In genomic region chr2:85746313-85747004, GRCh38 we compare ENCODE assay signal across 26 cellular contexts. TPM values are rescaled to one million over a fixed set of nuclear protein-coding genes. Genes with fewer than 3 reads are reported as not detected.
A peak's percentile ranks its signal among the peaks of the same experiment; 100 is the strongest.
DNase-seq lines count a peak whose midpoint lies in the region; ATAC-seq, FAIRE-seq and TF ChIP-seq lines count a peak whose summit lies in the region.
"Had no signal": no experiment of that assay in that cellular context is flagged by ENCODE, and none has a peak within 500 bp of the region (broad histone marks: within the 10 kb centered on the region; RNA-seq: fewer than 3 reads in every experiment).

No MANE protein-coding gene starts in this region.

- H3K14ac ChIP-seq in H1 (ENCODE audit: insufficient read length) = no peak overlapping the region

- H3K79me2 ChIP-seq in H1 (ENCODE audit: control insufficient read depth in 1 of 2, insufficient read depth in 2 of 2, low read length in 2 of 2) = no peaks in the 10 kb centered on the region

- TF ChIP-seq RAD21 in H1 (IDR thresholded peaks at IDR 0.05 in 1 of 2, conservative IDR thresholded peaks at IDR 0.05 in 1 of 2; ENCODE audit: low read depth in 2 of 2, low read length in 2 of 2) = no peak

- H3K4ac ChIP-seq in H1 (replicated peaks; ENCODE audit: insufficient read length, low read depth, low read length) = no peak overlapping the region

- no peaks in the 10 kb centered on the region for H3K9me3 ChIP-seq in left ventricle myocardium inferior (replicated peaks)
- no peaks in the 10 kb centered on the region for H3K9me3 ChIP-seq in H1 (ENCODE audit: insufficient read depth in 2 of 2, low read depth in 1 of 2, low read length in 1 of 2)
- H3K9me3 ChIP-seq in stomach smooth muscle (ENCODE audit: control insufficient read depth in 2 of 2, low read length in 2 of 2) = no peaks in the 10 kb centered on the region
- H3K9me3 ChIP-seq: ovary, right lobe of liver had no signal

- no peaks in the 10 kb centered on the region for H4K20me1 ChIP-seq in H1 (replicated peaks in 1 of 2; ENCODE audit: control insufficient read depth in 1 of 2, insufficient read depth in 2 of 2, low read length in 2 of 2)

- peak overlapping the region; percentile 44; the same call in 1 of the 2 replicates for H2BK12ac ChIP-seq in H1 (ENCODE audit: low read depth, low read length)

- intact Hi-C loops in left ventricle myocardium inferior (cut with micrococcal nuclease) (no loop called here), cardiac septum (cut with DNase I) (no loop called here)

- H2BK120ac ChIP-seq in H1 (replicated peaks; ENCODE audit: low read depth, low read length) = no peak overlapping the region

- H4K91ac ChIP-seq in H1 (replicated peaks; ENCODE audit: insufficient read length, low read length) = no peak overlapping the region

- no peaks in the 10 kb centered on the region for H3K79me1 ChIP-seq in H1 (ENCODE audit: low read depth, low read length)

- H3K56ac ChIP-seq in H1 (replicated peaks; ENCODE audit: insufficient read length, low read depth, low read length) = no peak overlapping the region

- POLR2A ChIA-PET in H1 (lab: Charles Lee; ENCODE audit: partially characterized antibody) = no interaction called here

- H3K27ac ChIP-seq in left ventricle myocardium inferior (replicated peaks) (peak overlapping the region; percentile 96), H1 (ENCODE audit: low read depth, low read length) (no peak overlapping the region), stomach smooth muscle (ENCODE audit: low read length) (peak overlapping the region; percentile 75)
- H3K27ac ChIP-seq: C4-2B, right lobe of liver had no signal

- H3K9ac ChIP-seq in H1 (replicated peaks in 1 of 4; ENCODE audit: extremely low read depth in 1 of 4, low read depth in 3 of 4, low read length in 3 of 4) = no peak overlapping the region
- no peak overlapping the region for H3K9ac ChIP-seq in stomach smooth muscle (ENCODE audit: low read length in 2 of 2)

- no peak for ATAC-seq in HG03108 (IDR thresholded peaks at IDR 0.05; ENCODE audit: unreplicated experiment)
- ATAC-seq in GM18868 (IDR thresholded peaks at IDR 0.05; ENCODE audit: unreplicated experiment) = no peak
- ATAC-seq: activated CD8-positive, alpha-beta T cell treated with anti-CD3 and anti-CD28 coated beads for 36 hours; right lobe of liver had no signal

- H4K5ac ChIP-seq in H1 (ENCODE audit: insufficient read length, low read depth, low read length) = no peak overlapping the region

- no peak for TF ChIP-seq POLR2A in H1 (IDR thresholded peaks at IDR 0.05; ENCODE audit: control extremely low read depth in 1 of 2, low read depth in 2 of 2, low read length in 2 of 2)

- H3K4me3 ChIP-seq in left ventricle myocardium inferior = no peak overlapping the region
- no peak overlapping the region for H3K4me3 ChIP-seq in H1 (ENCODE audit: extremely low read depth in 1 of 4, insufficient read depth in 2 of 4, low read depth in 3 of 4, low read length in 4 of 4)
- H3K4me3 ChIP-seq in stomach smooth muscle (ENCODE audit: low read length in 2 of 2) = no peak overlapping the region
- H3K4me3 ChIP-seq: ovary, right lobe of liver had no signal

- no peak overlapping the region for H2AK5ac ChIP-seq in H1 (ENCODE audit: low read depth, low read length)

- no peaks in the 10 kb centered on the region; the same call in 1 of the 2 replicates for H3K23me2 ChIP-seq in H1 (ENCODE audit: low read depth, low read length)

- H2BK5ac ChIP-seq in H1 (ENCODE audit: low read depth, low read length) = no peak overlapping the region

- H3K36me3 ChIP-seq in left ventricle myocardium inferior (no peaks in the 10 kb centered on the region), H1 (ENCODE audit: control insufficient read depth in 2 of 4, insufficient read depth in 4 of 4, low read length in 3 of 4) (no peaks in the 10 kb centered on the region), stomach smooth muscle (ENCODE audit: control insufficient read depth in 2 of 2, insufficient read depth in 2 of 2, low read length in 2 of 2) (no peaks in the 10 kb centered on the region)
- H3K36me3 ChIP-seq: ovary, right lobe of liver had no signal

- H3K4me2 ChIP-seq in H1 (ENCODE audit: insufficient read depth in 1 of 2, low read depth in 2 of 2, low read length in 2 of 2) = no peak overlapping the region

- H2BK20ac ChIP-seq in H1 (ENCODE audit: low read length) = no peak overlapping the region

- no peak for FAIRE-seq in H1 (lab: Jason Lieb, UNC)
- FAIRE-seq: GM12891 had no signal

- TF ChIP-seq CTCF in left ventricle myocardium inferior (IDR thresholded peaks at IDR 0.05; ENCODE audit: borderline replicate concordance) (no peak), H1 (IDR thresholded peaks at IDR 0.05; ENCODE audit: control extremely low read depth in 1 of 3, insufficient read depth in 1 of 3, low read depth in 1 of 3, low read length in 3 of 3) (no peak)

- no peak for TF ChIP-seq EP300 in H1 (IDR thresholded peaks at IDR 0.05; ENCODE audit: borderline replicate concordance in 1 of 2, low read depth in 2 of 2, low read length in 2 of 2)

- no peak overlapping the region for H2AFZ ChIP-seq in H1 (ENCODE audit: low read length)

- H3K27me3 ChIP-seq in left ventricle myocardium inferior (ENCODE audit: low read depth) (no peaks in the 10 kb centered on the region), H1 (replicated peaks in 1 of 4; ENCODE audit: control insufficient read depth in 3 of 4, extremely low read depth in 1 of 4, insufficient read depth in 3 of 4, low read length in 3 of 4) (peaks cover 6 to 16% (median 11%) of the 10 kb centered on the region in 4 experiments), stomach smooth muscle (ENCODE audit: control insufficient read depth in 1 of 2, insufficient read depth in 2 of 2, low read length in 2 of 2) (no peaks in the 10 kb centered on the region)
- H3K27me3 ChIP-seq: ovary, right lobe of liver had no signal

- CTCF ChIA-PET in H1 (lab: Charles Lee; ENCODE audit: partially characterized antibody) = interaction anchor here (0.7 to 47.8 kb wide), 10 partner anchors 17 to 141 kb away, joined by 3 to 986 read pairs (median 5); no protein-coding TSS in a partner anchor

- no peak overlapping the region for H3K18ac ChIP-seq in H1 (ENCODE audit: extremely low read depth, low read length)

- H3K23ac ChIP-seq in H1 (ENCODE audit: insufficient read length) = no peak overlapping the region

- H2BK15ac ChIP-seq in H1 (ENCODE audit: low read length) = no peak overlapping the region

- no peak for DNase-seq in left ventricle myocardium inferior
- no peak for DNase-seq in cardiac septum (ENCODE audit: low spot score)
- DNase-seq in H1 (ENCODE audit: low read depth in 1 of 2, low spot score in 2 of 2) = no peak
- no peak for DNase-seq in DMS 273 treated with DMSO at 0.1 percent for 48 hours (lab: John Stamatoyannopoulos, UW)
- DNase-seq in islet precursor cell = no peak
- DNase-seq: activated CD8-positive, alpha-beta T cell treated with anti-CD3 and anti-CD28 coated beads for 36 hours; central memory CD4-positive, alpha-beta T cell; effector CD4-positive, alpha-beta T cell; H9; kidney glomerular epithelial cell; naive thymus-derived CD8-positive, alpha-beta T cell; NCI-H1092 treated with DMSO at 0.1 percent for 48 hours; NCI-H2081 treated with DMSO at 0.1 percent for 48 hours; stimulated activated CD4-positive, alpha-beta T cell treated with anti-CD3 and anti-CD28 coated beads, Interleukin-15, amount 100 ng/mL, for 24 hours; T1000 had no signal

- 86% methylated on average over 8 of the region's 8 CpGs; no CpG with 5 or more reads in 1 of the 2 experiments for WGBS in H1 (ENCODE audit: extremely low coverage in 1 of 2, insufficient coverage in 1 of 2, insufficient read length in 1 of 2, insufficient replicate concordance in 2 of 2, low coverage in 1 of 2, low lambda C conversion rate in 2 of 2, missing lambda C conversion rate in 1 of 2), 2 experiments

- H4K8ac ChIP-seq in H1 (ENCODE audit: extremely low read depth, insufficient read depth, low read length) = no peak overlapping the region

- H3K4me1 ChIP-seq in left ventricle myocardium inferior (peaks cover 96% of the 10 kb centered on the region), H1 (replicated peaks in 1 of 4; ENCODE audit: control insufficient read depth in 3 of 4, insufficient read depth in 4 of 4, low read length in 3 of 4) (peaks cover 0 to 9% (median 4%) of the 10 kb centered on the region in 4 experiments; a peak in 3 of 7 replicates), stomach smooth muscle (ENCODE audit: control insufficient read depth, insufficient read depth, low read length) (peaks cover 78% of the 10 kb centered on the region)

TF ChIP-seq in H1, 55 proteins besides CTCF, POLR2A, EP300 and RAD21:
- no peak for TF ChIP-seq E2F6 (IDR thresholded peaks at IDR 0.05)
- no peak for TF ChIP-seq GTF2F1 (IDR thresholded peaks at IDR 0.05; ENCODE audit: borderline replicate concordance, low read depth, low read length)
- TF ChIP-seq MAFK (IDR thresholded peaks at IDR 0.05; ENCODE audit: low read depth, low read length) = no peak
TF ChIP-seq in H1: peak in this region for 0.

RNA-seq across cellular contexts. Expression of gene ATOH8, which starts 7.3 kb away (rescaled TPM):
- total RNA-seq in left ventricle myocardium inferior (23.3 TPM), cardiac septum (21.0 TPM)
- 0.50 and 0.54 TPM in 2 replicates for total RNA-seq in H1 (2021; fragmentation: NEBNext Ultra II Directional; extraction: Animal tissue kit (Norgen Biotek cat#: 25700))
- 0.53 and 0.74 TPM in 2 replicates for polyA plus RNA-seq in H1 (2011; rRNA removed)
- 0.74 TPM for polyA plus RNA-seq in H1 (2011; cell fraction: cytosol; rRNA removed)
- polyA plus RNA-seq in H1 (2011; cell fraction: nucleus; rRNA removed) = 0.93 TPM
- polyA plus RNA-seq in H1 (2012, experiment 1 of 2) = 0.66 to 0.90 TPM (median 0.79 TPM) in 4 replicates
- 0.98 TPM for polyA plus RNA-seq in H1 (2012, experiment 2 of 2)
- polyA plus RNA-seq in H1 (2013, experiment 1 of 2) = 0.30 TPM
- 0.31 TPM for polyA plus RNA-seq in H1 (2013, experiment 2 of 2)
- 0.29 and 0.57 TPM in 2 replicates for polyA minus RNA-seq in H1 (2011; rRNA and poly(A)+ RNA removed)
- polyA minus RNA-seq in H1 (2011; cell fraction: cytosol; rRNA and poly(A)+ RNA removed) = 1.2 TPM
- 0.50 TPM for polyA minus RNA-seq in H1 (2011; cell fraction: nucleus; rRNA and poly(A)+ RNA removed)
- total RNA-seq: activated CD8-positive, alpha-beta T cell treated with anti-CD3 and anti-CD28 coated beads for 36 hours; naive thymus-derived CD8-positive, alpha-beta T cell had no signal
- polyA plus RNA-seq: naive thymus-derived CD8-positive, alpha-beta T cell had no signal

RNA-seq across cellular contexts. Expression of gene GNLY, which starts 52.3 kb away (rescaled TPM):
- total RNA-seq in left ventricle myocardium inferior (1.5 TPM), cardiac septum (2.3 TPM)
- not detected in 2 replicates for total RNA-seq in H1 (2021; fragmentation: NEBNext Ultra II Directional; extraction: Animal tissue kit (Norgen Biotek cat#: 25700))
- polyA plus RNA-seq in H1 (2011; rRNA removed) = 0.03 TPM in 1 of 2 replicates, not detected in the other
- polyA plus RNA-seq in H1 (2011; cell fraction: cytosol; rRNA removed) = 0.19 TPM
- polyA plus RNA-seq in H1 (2011; cell fraction: nucleus; rRNA removed) = 0.23 TPM
- 0.31 to 0.36 TPM in 2 of 4 replicates, not detected in the others for polyA plus RNA-seq in H1 (2012, experiment 1 of 2)
- not detected for polyA plus RNA-seq in H1 (2012, experiment 2 of 2)
- polyA plus RNA-seq in H1 (2013, experiment 1 of 2) = not detected
- not detected for polyA plus RNA-seq in H1 (2013, experiment 2 of 2)
- polyA minus RNA-seq in H1 (2011; rRNA and poly(A)+ RNA removed) = not detected in 2 replicates
- polyA minus RNA-seq in H1 (2011; cell fraction: cytosol; rRNA and poly(A)+ RNA removed) = not detected
- not detected for polyA minus RNA-seq in H1 (2011; cell fraction: nucleus; rRNA and poly(A)+ RNA removed)
- total RNA-seq: A673, H9, LHCN-M2, NCI-H460, RPMI7951 had no signal

Comparison
In these comparisons a context has a peak if more than half of its experiments do, and no peak if none do; other contexts are left out.
1. RNA of gene ATOH8, which starts 7.3 kb away (total RNA-seq): 23.3 TPM in left ventricle myocardium inferior (single experiment) and 21.0 TPM in cardiac septum (single experiment); 0.50 to 0.54 TPM in H1; every median in the first group is over 10 times any median in the second.